In genomic region chr1:91881280-91881679, GRCh38 we compare ENCODE assay signal across 23 cellular contexts.
"Had no signal": no experiment of that assay in that cellular context is flagged by ENCODE, and none has a peak within 500 bp of the region (broad histone marks: within the 10 kb centered on the region; RNA-seq: fewer than 3 reads in every experiment).

No MANE protein-coding gene starts in this region.

- H3K27ac Mint-ChIP-seq: activated CD4-positive, alpha-beta memory T cell treated with anti-CD3 and anti-CD28 coated beads, Interleukin-2, amount 10 ng/mL, durations not matched to agents 7 days and 5 days; activated CD4-positive, alpha-beta T cell treated with anti-CD3 and anti-CD28 coated beads, Interleukin-2, amount 10 ng/mL, durations not matched to agents 24 days and 14 days; activated CD8-positive, alpha-beta memory T cell treated with anti-CD3 and anti-CD28 coated beads, Interleukin-2, amount 10 ng/mL, durations not matched to agents 7 days and 5 days; activated naive CD8-positive, alpha-beta T cell treated with anti-CD3 and anti-CD28 coated beads for 36 hours had no signal

- H3K36me3 Mint-ChIP-seq: activated CD8-positive, alpha-beta memory T cell treated with anti-CD3 and anti-CD28 coated beads, Interleukin-2, amount 10 ng/mL, durations not matched to agents 7 days and 5 days had no signal

- H3K9me3 ChIP-seq: lower lobe of right lung, neutrophil, pancreas, sigmoid colon, upper lobe of left lung had no signal

- H3K4me3 ChIP-seq: lower lobe of right lung, pancreas, sigmoid colon had no signal

- H3K9me3 Mint-ChIP-seq: activated CD4-positive, alpha-beta memory T cell treated with anti-CD3 and anti-CD28 coated beads, Interleukin-2, amount 10 ng/mL, durations not matched to agents 7 days and 5 days; activated CD4-positive, alpha-beta T cell treated with anti-CD3 and anti-CD28 coated beads, Interleukin-2, amount 10 ng/mL, durations not matched to agents 24 days and 14 days; activated naive CD8-positive, alpha-beta T cell treated with anti-CD3 and anti-CD28 coated beads for 36 hours; naive B cell had no signal

- ATAC-seq: activated CD4-positive, CD25-positive, alpha-beta regulatory T cell treated with anti-CD3 and anti-CD28 coated beads, Interleukin-2, amount 50 U/mL, for 24 hours; activated CD8-positive, alpha-beta memory T cell treated with anti-CD3 and anti-CD28 coated beads, Interleukin-2, amount 10 ng/mL, durations not matched to agents 7 days and 5 days; left lobe of liver; lower lobe of right lung; pancreas; SK-N-SH treated with all-trans-retinoic acid at 6 μM for 48 hours had no signal

- DNase-seq: activated CD4-positive, alpha-beta memory T cell treated with anti-CD3 and anti-CD28 coated beads, Interleukin-2, amount 10 ng/mL, durations not matched to agents 7 days and 5 days; activated CD4-positive, alpha-beta T cell treated with anti-CD3 and anti-CD28 coated beads, Interleukin-2, amount 10 ng/mL, durations not matched to agents 24 days and 14 days; activated CD8-positive, alpha-beta memory T cell treated with anti-CD3 and anti-CD28 coated beads, Interleukin-2, amount 10 ng/mL, durations not matched to agents 7 days and 5 days; activated gamma-delta T cell treated with Interleukin-2 at 50 U/mL for 16 hours; activated naive CD8-positive, alpha-beta T cell treated with anti-CD3 and anti-CD28 coated beads for 36 hours; activated T-cell treated with anti-CD3 and anti-CD28 coated beads for 4 hours; amniotic stem cell; cortex of kidney; foreskin fibroblast; kidney; lower lobe of right lung; naive B cell; pancreas; sigmoid colon; stimulated activated CD4-positive, alpha-beta T cell treated with anti-CD3 and anti-CD28 coated beads, Interleukin-4, amount 100 ng/mL, for 1 hour; stimulated activated naive CD4-positive, alpha-beta T cell treated with Interleukin-2 at 50 U/mL for 16 hours; upper lobe of left lung had no signal

- H3K27me3 ChIP-seq: pancreas, sigmoid colon, upper lobe of left lung had no signal

- H3K36me3 ChIP-seq: lower lobe of right lung, neutrophil, pancreas, sigmoid colon, upper lobe of left lung had no signal

- H3K27ac ChIP-seq: epithelial cell of prostate, lower lobe of right lung, neutrophil, pancreas, VCaP had no signal

- H3K4me3 Mint-ChIP-seq: activated CD4-positive, alpha-beta memory T cell treated with anti-CD3 and anti-CD28 coated beads, Interleukin-2, amount 10 ng/mL, durations not matched to agents 7 days and 5 days; activated CD4-positive, alpha-beta T cell treated with anti-CD3 and anti-CD28 coated beads, Interleukin-2, amount 10 ng/mL, durations not matched to agents 24 days and 14 days; activated CD8-positive, alpha-beta memory T cell treated with anti-CD3 and anti-CD28 coated beads, Interleukin-2, amount 10 ng/mL, durations not matched to agents 7 days and 5 days; activated naive CD8-positive, alpha-beta T cell treated with anti-CD3 and anti-CD28 coated beads for 36 hours; naive B cell had no signal

- H3K27me3 Mint-ChIP-seq: activated CD4-positive, alpha-beta memory T cell treated with anti-CD3 and anti-CD28 coated beads, Interleukin-2, amount 10 ng/mL, durations not matched to agents 7 days and 5 days had no signal
